ENCODE assay signal across 8 cellular contexts in genomic region chr6:38012573-38012972, GRCh38.
A peak's percentile ranks its signal among the peaks of the same experiment; 100 is the strongest.
DNase-seq lines count a peak whose midpoint lies in the region; ATAC-seq and TF ChIP-seq lines count a peak whose summit lies in the region.

No MANE protein-coding gene starts in this region.

- 0 out of 2 replicates have a peak, but pooled peaks cover 6% of the 10 kb centered on the region for H3K36me3 Mint-ChIP-seq in HFFc6 (ENCODE audit: low read depth)
- H3K36me3 Mint-ChIP-seq in neural crest cell (ENCODE audit: low read depth) = peaks cover 15% of the 10 kb centered on the region

- H3K27ac ChIP-seq in RWPE1 = no peak overlapping the region

- CTCF ChIA-PET in RWPE1 (lab: Yijun Ruan, JAX) = interaction anchor here (0.6 to 1.2 kb wide), 2 partner anchors 76 to 1080 kb away, joined by 4 to 5 read pairs; no protein-coding TSS in a partner anchor

- H3K27me3 Mint-ChIP-seq in HFFc6 (ENCODE audit: insufficient read depth) = no peaks in the 10 kb centered on the region; the same call in 1 of the 2 replicates
- H3K27me3 Mint-ChIP-seq in neural crest cell (ENCODE audit: low read depth) = no peaks in the 10 kb centered on the region

- no peak overlapping the region for H3K4me3 Mint-ChIP-seq in HFFc6
- peak overlapping the region; percentile 42 for H3K4me3 Mint-ChIP-seq in neural crest cell

- POLR2A ChIA-PET in RWPE1 (lab: Yijun Ruan, JAX; ENCODE audit: low non-redundant PET) = interaction anchor here (0.7 kb wide), 1 partner anchor 253 kb away, joined by 11 read pairs; no protein-coding TSS in a partner anchor

- H3K4me1 Mint-ChIP-seq in HFFc6 (ENCODE audit: low read depth) (peaks cover 20% of the 10 kb centered on the region), neural crest cell (peaks cover 8% of the 10 kb centered on the region)

- ATAC-seq in esophagus mucosa (peak; percentile 53), HG03135 (IDR thresholded peaks at IDR 0.05; ENCODE audit: unreplicated experiment) (no peak), HG03025 (IDR thresholded peaks at IDR 0.05; ENCODE audit: low FRiP score, unreplicated experiment) (no peak)

- DNase-seq in DMS114 treated with DMSO at 0.1 percent for 48 hours (lab: John Stamatoyannopoulos, UW; ENCODE audit: unreplicated experiment) (peak; percentile 77), HFFc6 (no peak), RWPE1 (ENCODE audit: low spot score) (peak; percentile 64), neural crest cell (ENCODE audit: low read depth, low spot score) (peak; percentile 9), ureter (ENCODE audit: low spot score) (no peak)

- H3K27ac Mint-ChIP-seq in HFFc6 (peak overlapping the region; percentile 15; the same call in 1 of the 2 replicates), neural crest cell (ENCODE audit: unreplicated experiment) (no peak overlapping the region)

- no peaks in the 10 kb centered on the region for H3K9me3 Mint-ChIP-seq in HFFc6
- peaks cover 9% of the 10 kb centered on the region for H3K9me3 Mint-ChIP-seq in neural crest cell

- TF ChIP-seq CTCF in HFFc6 (IDR thresholded peaks at IDR 0.05) (peak; percentile 85), RWPE1 (conservative IDR thresholded peaks at IDR 0.05; ENCODE audit: low read depth) (peak; percentile 72), neural crest cell (conservative IDR thresholded peaks at IDR 0.05) (peak; percentile 71)

Comparison
In these comparisons a context has a peak if more than half of its experiments do, and no peak if none do; other contexts are left out.
1. DNase-seq: peak in DMS114 treated with DMSO at 0.1 percent for 48 hours (single experiment), RWPE1 (single experiment) and neural crest cell (single experiment); none in HFFc6 (single experiment) and ureter (single experiment).
2. Peak in every context shown above with its lines, with median percentiles within 50 percentile points of each other: CTCF ChIP-seq.